ENCODE assay signal across 1 cellular context in the genomic region with DNA sequence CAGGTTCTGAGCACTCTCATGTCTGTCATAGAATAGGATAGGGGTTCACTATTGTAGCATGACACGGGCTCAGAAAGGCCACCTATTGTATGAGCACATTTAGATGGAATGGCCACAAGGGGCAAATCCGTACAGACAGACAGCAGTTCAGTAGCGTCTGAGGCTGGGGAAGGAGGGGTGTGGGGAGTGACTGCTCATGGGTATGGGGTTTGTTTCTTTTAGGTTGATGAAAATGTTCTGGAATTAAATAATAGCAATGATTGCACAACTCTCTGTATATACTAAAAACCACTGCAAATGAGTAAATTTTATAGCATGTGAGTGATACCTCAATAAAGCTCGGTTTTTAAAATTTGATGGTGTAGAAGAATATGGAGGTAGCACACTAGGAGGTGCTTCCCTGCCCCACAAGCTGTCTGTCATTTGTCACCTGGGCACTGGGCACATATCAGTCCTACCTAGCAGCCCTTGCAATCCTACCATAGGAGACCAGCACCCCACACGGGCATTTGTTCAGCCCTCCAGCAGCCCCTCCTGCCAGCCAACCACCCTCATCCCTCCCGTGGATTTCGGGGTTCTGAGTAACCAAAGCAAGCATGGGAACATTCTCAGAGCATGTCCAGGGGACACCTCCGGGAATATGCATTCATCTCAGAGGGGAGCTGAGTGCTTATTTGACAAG.
TF ChIP-seq lines count a peak whose summit lies in the region.

No MANE protein-coding gene starts in this region.

TF ChIP-seq in GM23338, 12 proteins besides CTCF, POLR2A, EP300 and RAD21 (continued from another document):
- TF ChIP-seq, protein P1, sequence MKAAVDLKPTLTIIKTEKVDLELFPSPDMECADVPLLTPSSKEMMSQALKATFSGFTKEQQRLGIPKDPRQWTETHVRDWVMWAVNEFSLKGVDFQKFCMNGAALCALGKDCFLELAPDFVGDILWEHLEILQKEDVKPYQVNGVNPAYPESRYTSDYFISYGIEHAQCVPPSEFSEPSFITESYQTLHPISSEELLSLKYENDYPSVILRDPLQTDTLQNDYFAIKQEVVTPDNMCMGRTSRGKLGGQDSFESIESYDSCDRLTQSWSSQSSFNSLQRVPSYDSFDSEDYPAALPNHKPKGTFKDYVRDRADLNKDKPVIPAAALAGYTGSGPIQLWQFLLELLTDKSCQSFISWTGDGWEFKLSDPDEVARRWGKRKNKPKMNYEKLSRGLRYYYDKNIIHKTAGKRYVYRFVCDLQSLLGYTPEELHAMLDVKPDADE (IDR thresholded peaks at IDR 0.05), result no peak
- TF ChIP-seq JUNB (IDR thresholded peaks at IDR 0.05; ENCODE audit: unreplicated experiment) (no peak), CREB1 (CRISPR knock-in tag; IDR thresholded peaks at IDR 0.05; ENCODE audit: low read depth) (no peak)
